1 cellular context compared by ENCODE assay signal in the genomic region with DNA sequence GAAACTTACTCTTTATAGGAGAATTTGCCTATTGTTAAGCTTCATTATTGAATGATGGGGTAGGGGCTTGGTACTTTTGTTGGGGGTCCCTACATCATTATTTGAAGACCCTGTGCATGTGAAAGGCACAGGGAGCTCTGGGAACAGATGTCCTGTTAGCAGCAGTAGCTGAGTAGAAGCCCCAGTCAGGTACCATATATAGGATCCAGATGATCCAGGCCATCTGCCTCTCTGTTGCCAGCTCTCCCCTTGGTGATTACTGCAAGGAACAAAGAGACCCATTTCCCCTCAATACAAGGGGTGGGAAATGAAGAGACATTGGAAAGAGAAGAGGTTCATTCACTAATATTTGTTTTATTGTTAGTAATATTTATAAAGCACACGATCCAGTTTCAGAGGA.
TF ChIP-seq lines count a peak whose summit lies in the region.

No MANE protein-coding gene starts in this region.

TF ChIP-seq in K562, 482 proteins besides CTCF, POLR2A, EP300 and RAD21:
- TF ChIP-seq, protein P1, sequence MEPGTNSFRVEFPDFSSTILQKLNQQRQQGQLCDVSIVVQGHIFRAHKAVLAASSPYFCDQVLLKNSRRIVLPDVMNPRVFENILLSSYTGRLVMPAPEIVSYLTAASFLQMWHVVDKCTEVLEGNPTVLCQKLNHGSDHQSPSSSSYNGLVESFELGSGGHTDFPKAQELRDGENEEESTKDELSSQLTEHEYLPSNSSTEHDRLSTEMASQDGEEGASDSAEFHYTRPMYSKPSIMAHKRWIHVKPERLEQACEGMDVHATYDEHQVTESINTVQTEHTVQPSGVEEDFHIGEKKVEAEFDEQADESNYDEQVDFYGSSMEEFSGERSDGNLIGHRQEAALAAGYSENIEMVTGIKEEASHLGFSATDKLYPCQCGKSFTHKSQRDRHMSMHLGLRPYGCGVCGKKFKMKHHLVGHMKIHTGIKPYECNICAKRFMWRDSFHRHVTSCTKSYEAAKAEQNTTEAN (CRISPR knock-in tag; IDR thresholded peaks at IDR 0.05), result no peak
- TF ChIP-seq PCBP2 (IDR thresholded peaks at IDR 0.05; ENCODE audit: low read depth, low read length, poor library complexity, severe bottlenecking) (no peak), ZFP36 (IDR thresholded peaks at IDR 0.05; ENCODE audit: low read depth, low read length, partially characterized antibody) (no peak), NCOA1 (IDR thresholded peaks at IDR 0.05; ENCODE audit: low read depth) (no peak), PHF8 (IDR thresholded peaks at IDR 0.05; ENCODE audit: borderline replicate concordance, low read length) (no peak), HDAC3 (IDR thresholded peaks at IDR 0.05; ENCODE audit: borderline replicate concordance, partially characterized antibody) (no peak)
- TF ChIP-seq, protein P2, sequence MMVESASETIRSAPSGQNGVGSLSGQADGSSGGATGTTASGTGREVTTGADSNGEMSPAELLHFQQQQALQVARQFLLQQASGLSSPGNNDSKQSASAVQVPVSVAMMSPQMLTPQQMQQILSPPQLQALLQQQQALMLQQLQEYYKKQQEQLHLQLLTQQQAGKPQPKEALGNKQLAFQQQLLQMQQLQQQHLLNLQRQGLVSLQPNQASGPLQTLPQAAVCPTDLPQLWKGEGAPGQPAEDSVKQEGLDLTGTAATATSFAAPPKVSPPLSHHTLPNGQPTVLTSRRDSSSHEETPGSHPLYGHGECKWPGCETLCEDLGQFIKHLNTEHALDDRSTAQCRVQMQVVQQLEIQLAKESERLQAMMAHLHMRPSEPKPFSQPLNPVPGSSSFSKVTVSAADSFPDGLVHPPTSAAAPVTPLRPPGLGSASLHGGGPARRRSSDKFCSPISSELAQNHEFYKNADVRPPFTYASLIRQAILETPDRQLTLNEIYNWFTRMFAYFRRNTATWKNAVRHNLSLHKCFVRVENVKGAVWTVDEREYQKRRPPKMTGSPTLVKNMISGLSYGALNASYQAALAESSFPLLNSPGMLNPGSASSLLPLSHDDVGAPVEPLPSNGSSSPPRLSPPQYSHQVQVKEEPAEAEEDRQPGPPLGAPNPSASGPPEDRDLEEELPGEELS (CRISPR knock-in tag; IDR thresholded peaks at IDR 0.05; ENCODE audit: borderline replicate concordance), result no peak
TF ChIP-seq in K562: peak in this region for 0.
